12 cellular contexts compared by ENCODE assay signal in genomic region chr12:119666226-119666808, GRCh38. TPM values are rescaled to one million over a fixed set of nuclear protein-coding genes. Genes with fewer than 3 reads are reported as not detected.
DNase-seq lines count a peak whose midpoint lies in the region; ATAC-seq, FAIRE-seq and TF ChIP-seq lines count a peak whose summit lies in the region.
"Had no signal": no experiment of that assay in that cellular context is flagged by ENCODE, and none has a peak within 500 bp of the region (broad histone marks: within the 10 kb centered on the region; RNA-seq: fewer than 3 reads in every experiment).

No MANE protein-coding gene starts in this region.

- ATAC-seq in GM12878 (no peak), upper lobe of left lung (ENCODE audit: low FRiP score in 2 of 2) (no peak), GM19328 (IDR thresholded peaks at IDR 0.05; ENCODE audit: unreplicated experiment) (no peak), GM19035 (IDR thresholded peaks at IDR 0.05; ENCODE audit: unreplicated experiment) (no peak)
- ATAC-seq: mucosa of descending colon had no signal

- WGBS in GM12878 (ENCODE audit: insufficient coverage, insufficient replicate concordance, low lambda C conversion rate, missing lambda C conversion rate) = 0% methylated on average over 2 of the region's 2 CpGs
- 57 to 61% methylated on average over 2 of the region's 2 CpGs for WGBS in upper lobe of left lung, 2 donors

- TF ChIP-seq RAD21 in GM12878 (IDR thresholded peaks at IDR 0.05; ENCODE audit: insufficient read depth, low read depth, low read length) = no peak

- peak; percentile 78 for FAIRE-seq in GM12878 (lab: Jason Lieb, UNC)

- no peaks in the 10 kb centered on the region for H3K27me3 ChIP-seq in DOHH2 (ENCODE audit: control insufficient read depth, low read length)
- H3K27me3 ChIP-seq in OCI-LY1 (ENCODE audit: insufficient read depth, low read length) = no peaks in the 10 kb centered on the region
- no peaks in the 10 kb centered on the region for H3K27me3 ChIP-seq in GM12878 (replicated peaks in 1 of 2; ENCODE audit: control insufficient read depth in 2 of 2, insufficient read depth in 2 of 2, low read length in 1 of 2)
- H3K27me3 ChIP-seq in upper lobe of left lung = no peaks in the 10 kb centered on the region

- CTCF ChIA-PET in GM12878 (lab: Yijun Ruan, JAX) = interaction anchor here (1.2 to 2.3 kb wide), 7 partner anchors 14 to 222 kb away, joined by 3 to 15 read pairs (median 7); no protein-coding TSS in a partner anchor

- H4K20me1 ChIP-seq in DOHH2 (ENCODE audit: control insufficient read depth, insufficient read depth, low read depth, low read length) (0 out of 2 replicates have a peak, but pooled peaks cover 5% of the 10 kb centered on the region), OCI-LY1 (ENCODE audit: insufficient read depth, low read length) (no peaks in the 10 kb centered on the region), GM12878 (ENCODE audit: control insufficient read depth, insufficient read depth) (no peaks in the 10 kb centered on the region)

- BruUV-seq in GM12878 (replicated peaks; lab: Mats Ljungman, UMichigan) = no TSS peak

- DNase-seq in AML-193 (lab: John Stamatoyannopoulos, UW) = peak; percentile 18 to 28
- no peak for DNase-seq in GM12878 (ENCODE audit: low read depth, low spot score)
- no peak for DNase-seq in upper lobe of left lung
- no peak for DNase-seq in NCI-H2196 (lab: John Stamatoyannopoulos, UW; ENCODE audit: unreplicated experiment)
- DNase-seq: Caco-2, mucosa of descending colon, NCI-H1436, NCI-H69 had no signal

- in situ Hi-C loops in GM12878 (cut with MboI) = loop anchor here (25.0 kb wide), 1 partner anchor 1529 kb away; the partner anchor contains the start of gene PEBP1

- TF ChIP-seq POLR2A in GM12878 (IDR thresholded peaks at IDR 0.05; ENCODE audit: low read depth, low read length) (no peak), upper lobe of left lung (IDR thresholded peaks at IDR 0.05) (no peak)

- H2AFZ ChIP-seq in OCI-LY1 (ENCODE audit: low read length) = peak overlapping the region; percentile 95
- peak overlapping the region; percentile 90 for H2AFZ ChIP-seq in GM12878 (ENCODE audit: control insufficient read depth, low read depth, low read length)

- SMC1A ChIA-PET in GM12878 (lab: Charles Lee; ENCODE audit: uncharacterized antibody, unreplicated experiment) = interaction anchor here (1.1 to 1.7 kb wide), 2 partner anchors 15 to 17 kb away, joined by 4 to 10 read pairs; no protein-coding TSS in a partner anchor

- H3K4me2 ChIP-seq in DOHH2 (ENCODE audit: low read length) (peak overlapping the region; percentile 90), OCI-LY1 (ENCODE audit: low read length) (peak overlapping the region; percentile 91), GM12878 (ENCODE audit: control insufficient read depth, insufficient read depth) (peak overlapping the region; percentile 92)

- peaks cover 29% of the 10 kb centered on the region for H3K36me3 ChIP-seq in DOHH2 (ENCODE audit: control insufficient read depth, low read length)
- peaks cover 20% of the 10 kb centered on the region for H3K36me3 ChIP-seq in OCI-LY1 (ENCODE audit: insufficient read depth, low read length)
- H3K36me3 ChIP-seq in GM12878 (ENCODE audit: control insufficient read depth in 2 of 2, insufficient read depth in 2 of 2, low read length in 1 of 2) = no peaks in the 10 kb centered on the region
- peaks cover 0 to 5% (median 0%) of the 10 kb centered on the region in 4 donors for H3K36me3 ChIP-seq in upper lobe of left lung

- H3K9me3 ChIP-seq in DOHH2 (ENCODE audit: control insufficient read depth, insufficient read depth, low read length) (no peaks in the 10 kb centered on the region), OCI-LY1 (ENCODE audit: low read length) (no peaks in the 10 kb centered on the region), GM12878 (replicated peaks; ENCODE audit: control insufficient read depth, insufficient read depth, low read length) (no peaks in the 10 kb centered on the region), upper lobe of left lung (no peaks in the 10 kb centered on the region)
- H3K9me3 ChIP-seq: Caco-2, mucosa of descending colon had no signal

- no peak overlapping the region; the same call in 1 of the 2 replicates for H3K9ac ChIP-seq in OCI-LY1 (ENCODE audit: low read length)
- peak overlapping the region; percentile 51 for H3K9ac ChIP-seq in GM12878 (ENCODE audit: control insufficient read depth, insufficient read depth, low read length)

- H3K27ac ChIP-seq in DOHH2 (ENCODE audit: low read depth, low read length) (peak overlapping the region; percentile 95), OCI-LY1 (ENCODE audit: low read depth, low read length, poor library complexity, severe bottlenecking) (peak overlapping the region; percentile 82), GM12878 (ENCODE audit: control insufficient read depth, insufficient read depth) (peak overlapping the region; percentile 92), upper lobe of left lung (no peak overlapping the region)

- H3K79me2 ChIP-seq in DOHH2 (ENCODE audit: control insufficient read depth, low read length) (peaks cover 35% of the 10 kb centered on the region), OCI-LY1 (ENCODE audit: insufficient read depth, low read length) (peaks cover 11% of the 10 kb centered on the region; the same call in 1 of the 2 replicates), GM12878 (ENCODE audit: control insufficient read depth, insufficient read depth, low read length) (peaks cover 31% of the 10 kb centered on the region)

- H3K4me3 ChIP-seq in DOHH2 (ENCODE audit: low read length) (peak overlapping the region; percentile 99), OCI-LY1 (ENCODE audit: low read depth, low read length, poor library complexity, severe bottlenecking) (peak overlapping the region; percentile 97), GM12878 (peak overlapping the region; percentile 60), upper lobe of left lung (peak overlapping the region in 1 of 4 donors; percentile 61)
- H3K4me3 ChIP-seq: mucosa of descending colon had no signal

- TF ChIP-seq CTCF in DOHH2 (IDR thresholded peaks at IDR 0.05; ENCODE audit: low read depth, low read length, poor library complexity, severe bottlenecking) = no peak
- no peak for TF ChIP-seq CTCF in OCI-LY1 (IDR thresholded peaks at IDR 0.05; ENCODE audit: low read length)
- TF ChIP-seq CTCF in GM12878 (IDR thresholded peaks at IDR 0.05 in 2 of 3, conservative IDR thresholded peaks at IDR 0.05 in 1 of 3; ENCODE audit: control insufficient read depth in 2 of 3, extremely low read depth in 1 of 3, insufficient read depth in 1 of 3, low read depth in 3 of 3, low read length in 3 of 3) = no peak
- TF ChIP-seq CTCF in upper lobe of left lung (IDR thresholded peaks at IDR 0.05) = no peak

- intact Hi-C loops in GM12878 (cut with micrococcal nuclease; ENCODE audit: unreplicated experiment) = loop anchor here (5.0 kb wide), 3 partner anchors 224 to 321 kb away; partner anchors contain the start of gene BICDL1

- no peak for TF ChIP-seq EP300 in GM12878 (IDR thresholded peaks at IDR 0.05; ENCODE audit: borderline replicate concordance in 1 of 2, control insufficient read depth in 1 of 2, low read depth in 2 of 2, low read length in 2 of 2)
- no peak for TF ChIP-seq EP300 in upper lobe of left lung (IDR thresholded peaks at IDR 0.05)

- POLR2A ChIA-PET in GM12878 (lab: Charles Lee) = interaction anchor here (0.5 to 1.5 kb wide), 3 partner anchors 17 to 1238 kb away, joined by 4 to 15 read pairs (median 4); partner anchors contain the start of genes RPLP0 and SPPL3

- H3K4me1 ChIP-seq in DOHH2 (ENCODE audit: control insufficient read depth, low read length) = peaks cover 43% of the 10 kb centered on the region
- H3K4me1 ChIP-seq in OCI-LY1 (ENCODE audit: insufficient read depth, low read length, severe bottlenecking) = peaks cover 34% of the 10 kb centered on the region
- H3K4me1 ChIP-seq in GM12878 (ENCODE audit: control insufficient read depth, insufficient read depth, low read length) = peaks cover 21% of the 10 kb centered on the region
- H3K4me1 ChIP-seq in upper lobe of left lung = peaks cover 34 to 46% (median 35%) of the 10 kb centered on the region in 4 donors

- RAD21 ChIA-PET in GM12878 (lab: Charles Lee; ENCODE audit: unreplicated experiment) = interaction anchor here (1.0 to 2.0 kb wide), 3 partner anchors 12 to 453 kb away, joined by 3 to 15 read pairs (median 3); no protein-coding TSS in a partner anchor

- H3K9me2 ChIP-seq in DOHH2 (replicated peaks; ENCODE audit: control insufficient read depth, low read length) = no peaks in the 10 kb centered on the region
- H3K9me2 ChIP-seq in OCI-LY1 (ENCODE audit: low read depth, low read length) = no peaks in the 10 kb centered on the region

- H3F3A ChIP-seq in DOHH2 (ENCODE audit: control insufficient read depth, insufficient read depth) = peaks cover 13% of the 10 kb centered on the region
- H3F3A ChIP-seq in OCI-LY1 (ENCODE audit: insufficient read depth, low read length) = no peaks in the 10 kb centered on the region

TF ChIP-seq in GM12878, 131 proteins besides CTCF, POLR2A, EP300 and RAD21 (continues in another document):
- TF ChIP-seq SPI1 (IDR thresholded peaks at IDR 0.05; ENCODE audit: borderline replicate concordance, insufficient read depth, low read depth, low read length) (peak; percentile 27; the same call in 1 of the 2 replicates), ATF7 (IDR thresholded peaks at IDR 0.05; ENCODE audit: low read depth) (peak; percentile 26; the same call in 1 of the 2 replicates), BHLHE40 (IDR thresholded peaks at IDR 0.05; ENCODE audit: borderline replicate concordance in 1 of 2, low read depth in 2 of 2, low read length in 1 of 2) (0 out of 4 replicates have a peak, but pooled peaks of 1 of the 2 experiments have one; percentile 11)

RNA-seq across cellular contexts. Expression of gene PRKAB1, which starts 1.6 kb away (rescaled TPM):
- 65.6 and 71.3 TPM in 2 replicates for total RNA-seq in GM12878 (2013; cell fraction: nucleolus; rRNA removed)
- total RNA-seq in GM12878 (2014; rRNA removed) (37.4 and 39.6 TPM in 2 replicates), GM12878 (2014; rRNA removed; fragmentation: Illumina TruSeq; extraction: Trizol) (32.2 and 32.3 TPM in 2 replicates), GM12878 (2021) (49.9 and 51.1 TPM in 2 replicates), upper lobe of left lung (10 to 100 TPM; 44.2 to 90.3 (median 62.9) TPM)
- 57.0 TPM for polyA plus RNA-seq in GM12878 (2011; ENCODE audit: low read depth)
- polyA plus RNA-seq in GM12878 (2011; rRNA removed) (45.6 and 73.9 TPM in 2 replicates), GM12878 (2014; fragmentation: Illumina TruSeq; extraction: Trizol) (54.9 and 58.8 TPM in 2 replicates), GM12878 (2014; fragmentation: Nextera tagmentation; extraction: Ambion mirVana) (10 to 100 TPM; 24.6 to 28.8 TPM), GM12878 (2014; rRNA removed) (51.4 and 53.5 TPM in 2 replicates), GM12878 (2016; fragmentation: Nextera tagmentation; extraction: Ambion mirVana) (10 to 100 TPM; 73.6 to 85.0 TPM)
- polyA plus RNA-seq in GM12878 (2011; cell fraction: cytosol; rRNA removed) = 58.9 and 66.9 TPM in 2 replicates
- polyA plus RNA-seq in GM12878 (2011; cell fraction: nucleus; rRNA removed) = 93.5 and 94.4 TPM in 2 replicates
- 35.4 and 37.1 TPM in 2 replicates for polyA plus RNA-seq in GM12878 (2012)
- 48.6 and 51.9 TPM in 2 replicates for polyA minus RNA-seq in GM12878 (2011; rRNA and poly(A)+ RNA removed)
- 29.2 and 30.6 TPM in 2 replicates for polyA minus RNA-seq in GM12878 (2011; cell fraction: cytosol; rRNA and poly(A)+ RNA removed)
- polyA minus RNA-seq in GM12878 (2011; cell fraction: nucleus; rRNA and poly(A)+ RNA removed) = 41.6 and 66.5 TPM in 2 replicates

Comparison
In these comparisons a context has a peak if more than half of its experiments do, and no peak if none do; other contexts are left out.
1. DNase-seq: peak in AML-193 (2 of 2); none in GM12878 (single experiment), upper lobe of left lung (0 of 2) and NCI-H2196 (single experiment).
2. H3K27ac ChIP-seq: peak in DOHH2 (single experiment), OCI-LY1 (single experiment) and GM12878 (single experiment); none in upper lobe of left lung (0 of 4).
3. Peak in every context shown above with its lines, with median percentiles within 50 percentile points of each other: H3K4me2 ChIP-seq.